Comparison of ENCODE assay signal across 16 cellular contexts in genomic region chr5:102668220-102668930, GRCh38.
A peak's percentile ranks its signal among the peaks of the same experiment; 100 is the strongest.
DNase-seq lines count a peak whose midpoint lies in the region; TF ChIP-seq lines count a peak whose summit lies in the region.
"Had no signal": no experiment of that assay in that cellular context is flagged by ENCODE, and none has a peak within 500 bp of the region (broad histone marks: within the 10 kb centered on the region; RNA-seq: fewer than 3 reads in every experiment).

No MANE protein-coding gene starts in this region.

- in situ Hi-C loops in KBM-7 (cut with MboI; ENCODE audit: low pct_unique_long_range_greater_than_20kb, low sequenced_read_pairs) = no loop called here

- DNase-seq in DMS 273 (lab: John Stamatoyannopoulos, UW; ENCODE audit: unreplicated experiment) = peak; percentile 90
- DNase-seq in MV-4-11 (lab: John Stamatoyannopoulos, UW) = peak; percentile 28
- peak; percentile 69 for DNase-seq in NCI-H524 treated with DMSO at 0.1 percent for 48 hours (lab: John Stamatoyannopoulos, UW)
- DNase-seq in epithelial cell of esophagus (ENCODE audit: low read depth) = peak; percentile 67
- DNase-seq in NOMO-1 treated with dmso at 0.1 percent for 144 hours (lab: John Stamatoyannopoulos, UW; ENCODE audit: unreplicated experiment) = no peak
- no peak for DNase-seq in sigmoid colon
- no peak for DNase-seq in COR-L47 (lab: John Stamatoyannopoulos, UW)
- DNase-seq in KBM-7 = no peak
- DNase-seq: activated CD4-positive, CD25-positive, alpha-beta regulatory T cell; activated CD8-positive, alpha-beta memory T cell treated with anti-CD3 and anti-CD28 coated beads, Interleukin-2, amount 50 U/mL, for 4 hours; activated naive CD4-positive, alpha-beta T cell treated with anti-CD3 and anti-CD28 coated beads for 36 hours; DND-41; effector memory CD8-positive, alpha-beta T cell; gastrocnemius medialis; OCI-M1; substantia nigra had no signal

- H3K36me3 ChIP-seq in sigmoid colon = no peaks in the 10 kb centered on the region
- H3K36me3 ChIP-seq: gastrocnemius medialis had no signal

- no peak for TF ChIP-seq CTCF in epithelial cell of esophagus (IDR thresholded peaks at IDR 0.05; ENCODE audit: insufficient read depth, low read depth, low read length, missing control alignments)
- TF ChIP-seq CTCF in sigmoid colon (IDR thresholded peaks at IDR 0.05) = no peak

- H3K27me3 ChIP-seq in sigmoid colon = no peaks in the 10 kb centered on the region

- TF ChIP-seq POLR2A in sigmoid colon (IDR thresholded peaks at IDR 0.05) = no peak

- no peak overlapping the region for H3K27ac ChIP-seq in sigmoid colon
- H3K27ac ChIP-seq: gastrocnemius medialis had no signal

- H3K4me3 ChIP-seq in epithelial cell of esophagus (ENCODE audit: low read length) (no peak overlapping the region), sigmoid colon (no peak overlapping the region)
- H3K4me3 ChIP-seq: gastrocnemius medialis had no signal

- WGBS in sigmoid colon, 2 donors = 63 to 74% methylated on average over 3 of the region's 3 CpGs

- H3K9me3 ChIP-seq in sigmoid colon = no peaks in the 10 kb centered on the region
- H3K9me3 ChIP-seq: gastrocnemius medialis had no signal

- intact Hi-C loops in sigmoid colon (cut with DNase I) = no loop called here

- no peak for TF ChIP-seq EP300 in sigmoid colon (IDR thresholded peaks at IDR 0.05)

- peaks cover 0 to 18% (median 12%) of the 10 kb centered on the region in 4 donors for H3K4me1 ChIP-seq in sigmoid colon
- H3K4me1 ChIP-seq: gastrocnemius medialis had no signal

Comparison
In these comparisons a context has a peak if more than half of its experiments do, and no peak if none do; other contexts are left out.
1. DNase-seq: peak in DMS 273 (single experiment), MV-4-11 (single experiment), NCI-H524 treated with DMSO at 0.1 percent for 48 hours (single experiment) and epithelial cell of esophagus (single experiment); none in NOMO-1 treated with dmso at 0.1 percent for 144 hours (single experiment), sigmoid colon (single experiment), COR-L47 (single experiment) and KBM-7 (single experiment).